In the genomic region with DNA sequence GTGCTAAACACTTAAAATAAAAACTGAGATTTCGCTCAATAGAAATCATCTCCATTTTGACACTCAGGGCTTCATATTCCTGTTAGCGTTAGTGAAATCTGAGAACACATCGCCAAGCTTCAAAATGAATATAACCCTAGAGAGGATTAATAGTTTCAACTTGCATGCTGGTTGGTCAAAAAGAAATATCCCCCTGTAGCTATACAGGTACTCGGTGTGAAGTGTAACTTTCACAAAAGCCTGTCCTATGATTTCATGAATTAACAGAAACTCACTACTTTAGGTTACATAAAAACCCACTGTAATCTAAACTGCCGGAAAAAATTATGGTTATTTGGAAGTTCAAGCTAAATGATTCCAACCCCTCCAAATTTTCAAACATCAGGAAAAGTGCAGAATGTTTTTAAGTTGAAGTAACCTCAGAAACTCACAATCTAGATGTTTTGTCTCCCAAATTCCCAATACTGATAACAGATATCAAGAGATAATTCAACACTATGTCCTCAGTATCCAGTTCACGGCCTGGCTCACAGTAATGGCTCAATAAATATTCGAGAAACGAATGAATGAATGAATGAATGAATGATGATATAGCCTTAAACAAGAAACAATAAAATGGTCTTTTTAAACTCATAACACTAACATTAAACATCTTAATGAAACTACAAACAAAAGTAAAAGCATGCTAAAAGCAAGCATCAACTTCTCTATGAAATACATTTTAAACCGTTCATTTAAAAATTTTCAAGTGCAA, we compare ENCODE assay signal across 1 cellular context.
TF ChIP-seq lines count a peak whose summit lies in the region.

No MANE protein-coding gene starts in this region.

TF ChIP-seq in HCT116, 20 proteins besides CTCF, POLR2A, EP300 and RAD21 (continued from another document):
- no peak for TF ChIP-seq SP1 (IDR thresholded peaks at IDR 0.05; ENCODE audit: low read depth)
- no peak for TF ChIP-seq ZFX (IDR thresholded peaks at IDR 0.05)
- TF ChIP-seq CBX3 (IDR thresholded peaks at IDR 0.05; ENCODE audit: low read depth), result no peak
- no peak for TF ChIP-seq YY1 (IDR thresholded peaks at IDR 0.05; ENCODE audit: extremely low read depth, insufficient replicate concordance, low read depth, low read length)
- no peak for TF ChIP-seq ZNF274 (IDR thresholded peaks at IDR 0.05; ENCODE audit: low read depth, low read length)
- no peak for TF ChIP-seq JUND (IDR thresholded peaks at IDR 0.05)
- no peak for TF ChIP-seq SIN3A (IDR thresholded peaks at IDR 0.05; ENCODE audit: low read depth)
- TF ChIP-seq SRF (IDR thresholded peaks at IDR 0.05; ENCODE audit: low read depth), result no peak
